ENCODE assay signal across 1 cellular context in genomic region chr3:187456268-187456667, GRCh38.
TF ChIP-seq lines count a peak whose summit lies in the region.

No MANE protein-coding gene starts in this region.

TF ChIP-seq in K562, 482 proteins besides CTCF, POLR2A, EP300 and RAD21 (continued from another document):
- TF ChIP-seq ZNF449 (CRISPR knock-in tag; IDR thresholded peaks at IDR 0.05): 0 out of 2 replicates have a peak, but pooled peaks have one; percentile 44
- no peak for TF ChIP-seq RBM34 (IDR thresholded peaks at IDR 0.05; ENCODE audit: borderline replicate concordance, insufficient read depth, low read length)
- no peak for TF ChIP-seq NR2C2 (CRISPR knock-in tag; IDR thresholded peaks at IDR 0.05)
- no peak for TF ChIP-seq NR2C2 (tag; IDR thresholded peaks at IDR 0.05)
- no peak for TF ChIP-seq ZNF507 (tag; conservative IDR thresholded peaks at IDR 0.05)
- TF ChIP-seq CLOCK (CRISPR knock-in tag; IDR thresholded peaks at IDR 0.05; ENCODE audit: borderline replicate concordance): no peak
- TF ChIP-seq ELK1 (CRISPR knock-in tag; IDR thresholded peaks at IDR 0.05): no peak
- no peak for TF ChIP-seq NUFIP1 (IDR thresholded peaks at IDR 0.05; ENCODE audit: partially characterized antibody)
- TF ChIP-seq ZNF197 (CRISPR knock-in tag; IDR thresholded peaks at IDR 0.05; ENCODE audit: low read depth): peak; percentile 48; the same call in 1 of the 2 replicates
- no peak for TF ChIP-seq TAF9B (IDR thresholded peaks at IDR 0.05; ENCODE audit: partially characterized antibody)
- TF ChIP-seq SRF (CRISPR knock-in tag; IDR thresholded peaks at IDR 0.05): no peak
- no peak for TF ChIP-seq ZNF707 (CRISPR knock-in tag; conservative IDR thresholded peaks at IDR 0.05)
- no peak for TF ChIP-seq PHB (CRISPR knock-in tag; IDR thresholded peaks at IDR 0.05)
- TF ChIP-seq HDAC3 (IDR thresholded peaks at IDR 0.05; ENCODE audit: borderline replicate concordance, partially characterized antibody): no peak
- TF ChIP-seq GATA2 (CRISPR knock-in tag; IDR thresholded peaks at IDR 0.05): no peak
- TF ChIP-seq ZNF174 (CRISPR knock-in tag; IDR thresholded peaks at IDR 0.05): no peak
- TF ChIP-seq MCM7 (IDR thresholded peaks at IDR 0.05): no peak
- TF ChIP-seq, protein P1, sequence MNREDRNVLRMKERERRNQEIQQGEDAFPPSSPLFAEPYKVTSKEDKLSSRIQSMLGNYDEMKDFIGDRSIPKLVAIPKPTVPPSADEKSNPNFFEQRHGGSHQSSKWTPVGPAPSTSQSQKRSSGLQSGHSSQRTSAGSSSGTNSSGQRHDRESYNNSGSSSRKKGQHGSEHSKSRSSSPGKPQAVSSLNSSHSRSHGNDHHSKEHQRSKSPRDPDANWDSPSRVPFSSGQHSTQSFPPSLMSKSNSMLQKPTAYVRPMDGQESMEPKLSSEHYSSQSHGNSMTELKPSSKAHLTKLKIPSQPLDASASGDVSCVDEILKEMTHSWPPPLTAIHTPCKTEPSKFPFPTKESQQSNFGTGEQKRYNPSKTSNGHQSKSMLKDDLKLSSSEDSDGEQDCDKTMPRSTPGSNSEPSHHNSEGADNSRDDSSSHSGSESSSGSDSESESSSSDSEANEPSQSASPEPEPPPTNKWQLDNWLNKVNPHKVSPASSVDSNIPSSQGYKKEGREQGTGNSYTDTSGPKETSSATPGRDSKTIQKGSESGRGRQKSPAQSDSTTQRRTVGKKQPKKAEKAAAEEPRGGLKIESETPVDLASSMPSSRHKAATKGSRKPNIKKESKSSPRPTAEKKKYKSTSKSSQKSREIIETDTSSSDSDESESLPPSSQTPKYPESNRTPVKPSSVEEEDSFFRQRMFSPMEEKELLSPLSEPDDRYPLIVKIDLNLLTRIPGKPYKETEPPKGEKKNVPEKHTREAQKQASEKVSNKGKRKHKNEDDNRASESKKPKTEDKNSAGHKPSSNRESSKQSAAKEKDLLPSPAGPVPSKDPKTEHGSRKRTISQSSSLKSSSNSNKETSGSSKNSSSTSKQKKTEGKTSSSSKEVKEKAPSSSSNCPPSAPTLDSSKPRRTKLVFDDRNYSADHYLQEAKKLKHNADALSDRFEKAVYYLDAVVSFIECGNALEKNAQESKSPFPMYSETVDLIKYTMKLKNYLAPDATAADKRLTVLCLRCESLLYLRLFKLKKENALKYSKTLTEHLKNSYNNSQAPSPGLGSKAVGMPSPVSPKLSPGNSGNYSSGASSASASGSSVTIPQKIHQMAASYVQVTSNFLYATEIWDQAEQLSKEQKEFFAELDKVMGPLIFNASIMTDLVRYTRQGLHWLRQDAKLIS (CRISPR knock-in tag; IDR thresholded peaks at IDR 0.05): no peak
- TF ChIP-seq ARID2 (IDR thresholded peaks at IDR 0.05): no peak
- no peak for TF ChIP-seq CBX2 (IDR thresholded peaks at IDR 0.05; ENCODE audit: insufficient read depth, low read length, poor library complexity, severe bottlenecking)
- TF ChIP-seq ZNF121 (CRISPR knock-in tag; conservative IDR thresholded peaks at IDR 0.05): no peak
- TF ChIP-seq SMARCE1 (IDR thresholded peaks at IDR 0.05): no peak
- TF ChIP-seq, protein P2, sequence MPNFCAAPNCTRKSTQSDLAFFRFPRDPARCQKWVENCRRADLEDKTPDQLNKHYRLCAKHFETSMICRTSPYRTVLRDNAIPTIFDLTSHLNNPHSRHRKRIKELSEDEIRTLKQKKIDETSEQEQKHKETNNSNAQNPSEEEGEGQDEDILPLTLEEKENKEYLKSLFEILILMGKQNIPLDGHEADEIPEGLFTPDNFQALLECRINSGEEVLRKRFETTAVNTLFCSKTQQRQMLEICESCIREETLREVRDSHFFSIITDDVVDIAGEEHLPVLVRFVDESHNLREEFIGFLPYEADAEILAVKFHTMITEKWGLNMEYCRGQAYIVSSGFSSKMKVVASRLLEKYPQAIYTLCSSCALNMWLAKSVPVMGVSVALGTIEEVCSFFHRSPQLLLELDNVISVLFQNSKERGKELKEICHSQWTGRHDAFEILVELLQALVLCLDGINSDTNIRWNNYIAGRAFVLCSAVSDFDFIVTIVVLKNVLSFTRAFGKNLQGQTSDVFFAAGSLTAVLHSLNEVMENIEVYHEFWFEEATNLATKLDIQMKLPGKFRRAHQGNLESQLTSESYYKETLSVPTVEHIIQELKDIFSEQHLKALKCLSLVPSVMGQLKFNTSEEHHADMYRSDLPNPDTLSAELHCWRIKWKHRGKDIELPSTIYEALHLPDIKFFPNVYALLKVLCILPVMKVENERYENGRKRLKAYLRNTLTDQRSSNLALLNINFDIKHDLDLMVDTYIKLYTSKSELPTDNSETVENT (CRISPR knock-in tag; IDR thresholded peaks at IDR 0.05): no peak
- TF ChIP-seq ZNF583 (CRISPR knock-in tag; IDR thresholded peaks at IDR 0.05): no peak
- 0 out of 2 replicates have a peak, but pooled peaks have one; percentile 11 for TF ChIP-seq NFIC (IDR thresholded peaks at IDR 0.05)
- TF ChIP-seq ZBTB12 (CRISPR knock-in tag; IDR thresholded peaks at IDR 0.05): no peak
